ENCODE assay signal across 3 cellular contexts in the genomic region with DNA sequence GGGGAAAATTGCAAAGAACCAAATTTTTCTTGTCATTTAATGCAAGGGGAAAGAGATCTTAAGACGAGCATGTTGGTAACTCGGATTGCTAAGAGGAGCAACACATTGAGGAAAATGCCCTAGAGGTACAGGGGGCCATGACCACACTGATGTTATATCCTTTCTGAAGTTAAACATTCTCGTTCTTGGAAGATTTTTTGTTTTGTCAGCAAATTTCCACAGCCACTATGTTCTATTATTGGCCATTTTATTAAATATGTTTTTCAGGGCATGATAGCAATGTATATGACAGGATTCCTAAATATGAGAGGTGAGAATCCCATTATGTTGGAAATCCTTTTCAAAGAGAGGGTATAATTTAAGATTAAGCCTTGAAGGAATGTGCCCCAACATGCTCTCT.
TF ChIP-seq lines count a peak whose summit lies in the region.

No MANE protein-coding gene starts in this region.

TF ChIP-seq in HepG2, 621 proteins besides CTCF, POLR2A, EP300 and RAD21 (continues in another document):
- peak; percentile 94 for TF ChIP-seq MAFF (IDR thresholded peaks at IDR 0.05; ENCODE audit: low read depth, low read length)
- TF ChIP-seq MED8 (CRISPR knock-in tag; IDR thresholded peaks at IDR 0.05; ENCODE audit: insufficient replicate concordance) = no peak
- no peak for TF ChIP-seq CHCHD3 (CRISPR knock-in tag; IDR thresholded peaks at IDR 0.05)
- TF ChIP-seq, protein P1, sequence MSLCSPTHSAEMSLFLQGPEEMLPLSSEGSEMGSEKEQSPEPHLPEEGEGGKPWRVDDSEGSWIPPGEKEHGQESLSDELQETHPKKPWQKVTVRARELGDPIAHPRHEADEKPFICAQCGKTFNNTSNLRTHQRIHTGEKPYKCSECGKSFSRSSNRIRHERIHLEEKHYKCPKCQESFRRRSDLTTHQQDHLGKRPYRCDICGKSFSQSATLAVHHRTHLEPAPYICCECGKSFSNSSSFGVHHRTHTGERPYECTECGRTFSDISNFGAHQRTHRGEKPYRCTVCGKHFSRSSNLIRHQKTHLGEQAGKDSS (CRISPR knock-in tag; IDR thresholded peaks at IDR 0.05; ENCODE audit: borderline replicate concordance, low read depth) = no peak
- TF ChIP-seq ZNF773 (CRISPR knock-in tag; IDR thresholded peaks at IDR 0.05; ENCODE audit: borderline replicate concordance) = no peak
- TF ChIP-seq ARNT (IDR thresholded peaks at IDR 0.05) = no peak
- TF ChIP-seq, protein P2, sequence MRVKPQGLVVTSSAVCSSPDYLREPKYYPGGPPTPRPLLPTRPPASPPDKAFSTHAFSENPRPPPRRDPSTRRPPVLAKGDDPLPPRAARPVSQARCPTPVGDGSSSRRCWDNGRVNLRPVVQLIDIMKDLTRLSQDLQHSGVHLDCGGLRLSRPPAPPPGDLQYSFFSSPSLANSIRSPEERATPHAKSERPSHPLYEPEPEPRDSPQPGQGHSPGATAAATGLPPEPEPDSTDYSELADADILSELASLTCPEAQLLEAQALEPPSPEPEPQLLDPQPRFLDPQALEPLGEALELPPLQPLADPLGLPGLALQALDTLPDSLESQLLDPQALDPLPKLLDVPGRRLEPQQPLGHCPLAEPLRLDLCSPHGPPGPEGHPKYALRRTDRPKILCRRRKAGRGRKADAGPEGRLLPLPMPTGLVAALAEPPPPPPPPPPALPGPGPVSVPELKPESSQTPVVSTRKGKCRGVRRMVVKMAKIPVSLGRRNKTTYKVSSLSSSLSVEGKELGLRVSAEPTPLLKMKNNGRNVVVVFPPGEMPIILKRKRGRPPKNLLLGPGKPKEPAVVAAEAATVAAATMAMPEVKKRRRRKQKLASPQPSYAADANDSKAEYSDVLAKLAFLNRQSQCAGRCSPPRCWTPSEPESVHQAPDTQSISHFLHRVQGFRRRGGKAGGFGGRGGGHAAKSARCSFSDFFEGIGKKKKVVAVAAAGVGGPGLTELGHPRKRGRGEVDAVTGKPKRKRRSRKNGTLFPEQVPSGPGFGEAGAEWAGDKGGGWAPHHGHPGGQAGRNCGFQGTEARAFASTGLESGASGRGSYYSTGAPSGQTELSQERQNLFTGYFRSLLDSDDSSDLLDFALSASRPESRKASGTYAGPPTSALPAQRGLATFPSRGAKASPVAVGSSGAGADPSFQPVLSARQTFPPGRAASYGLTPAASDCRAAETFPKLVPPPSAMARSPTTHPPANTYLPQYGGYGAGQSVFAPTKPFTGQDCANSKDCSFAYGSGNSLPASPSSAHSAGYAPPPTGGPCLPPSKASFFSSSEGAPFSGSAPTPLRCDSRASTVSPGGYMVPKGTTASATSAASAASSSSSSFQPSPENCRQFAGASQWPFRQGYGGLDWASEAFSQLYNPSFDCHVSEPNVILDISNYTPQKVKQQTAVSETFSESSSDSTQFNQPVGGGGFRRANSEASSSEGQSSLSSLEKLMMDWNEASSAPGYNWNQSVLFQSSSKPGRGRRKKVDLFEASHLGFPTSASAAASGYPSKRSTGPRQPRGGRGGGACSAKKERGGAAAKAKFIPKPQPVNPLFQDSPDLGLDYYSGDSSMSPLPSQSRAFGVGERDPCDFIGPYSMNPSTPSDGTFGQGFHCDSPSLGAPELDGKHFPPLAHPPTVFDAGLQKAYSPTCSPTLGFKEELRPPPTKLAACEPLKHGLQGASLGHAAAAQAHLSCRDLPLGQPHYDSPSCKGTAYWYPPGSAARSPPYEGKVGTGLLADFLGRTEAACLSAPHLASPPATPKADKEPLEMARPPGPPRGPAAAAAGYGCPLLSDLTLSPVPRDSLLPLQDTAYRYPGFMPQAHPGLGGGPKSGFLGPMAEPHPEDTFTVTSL (CRISPR knock-in tag; IDR thresholded peaks at IDR 0.05; ENCODE audit: borderline replicate concordance) = no peak
- TF ChIP-seq YEATS2 (CRISPR knock-in tag; IDR thresholded peaks at IDR 0.05; ENCODE audit: borderline replicate concordance) = no peak
- no peak for TF ChIP-seq POLR2G (IDR thresholded peaks at IDR 0.05; ENCODE audit: low read depth, low read length)
- TF ChIP-seq ZNF337 (CRISPR knock-in tag; IDR thresholded peaks at IDR 0.05; ENCODE audit: borderline replicate concordance, low read depth) = no peak
- no peak for TF ChIP-seq CAMTA2 (CRISPR knock-in tag; IDR thresholded peaks at IDR 0.05; ENCODE audit: borderline replicate concordance)
- peak; percentile 94 to 97 for TF ChIP-seq MAFK (conservative IDR thresholded peaks at IDR 0.05 in 1 of 2, IDR thresholded peaks at IDR 0.05 in 1 of 2; ENCODE audit: low read length in 2 of 2)

TF ChIP-seq in IMR-90, 13 proteins besides CTCF, POLR2A, EP300 and RAD21:
- no peak for TF ChIP-seq MXI1 (IDR thresholded peaks at IDR 0.05; ENCODE audit: borderline replicate concordance, low read depth, low read length)
- TF ChIP-seq MAFK (IDR thresholded peaks at IDR 0.05; ENCODE audit: low read depth, low read length) = peak; percentile 95
- TF ChIP-seq NFE2L2 (IDR thresholded peaks at IDR 0.05; ENCODE audit: low read depth, low read length) = no peak

TF ChIP-seq in K562, 482 proteins besides CTCF, POLR2A, EP300 and RAD21:
- TF ChIP-seq C11orf30 (IDR thresholded peaks at IDR 0.05; ENCODE audit: low read depth) = peak; percentile 51
- TF ChIP-seq HDAC8 (tag; IDR thresholded peaks at IDR 0.05) = no peak
- peak; percentile 75 for TF ChIP-seq MAFF (IDR thresholded peaks at IDR 0.05; ENCODE audit: low read length)
- peak; percentile 61; the same call in 1 of the 2 replicates for TF ChIP-seq MAFG (tag; conservative IDR thresholded peaks at IDR 0.05)
- no peak for TF ChIP-seq ZNF584 (CRISPR knock-in tag; IDR thresholded peaks at IDR 0.05; ENCODE audit: low read depth)
- TF ChIP-seq ZNF316 (IDR thresholded peaks at IDR 0.05) = peak; percentile 76
- TF ChIP-seq MAFK (IDR thresholded peaks at IDR 0.05; ENCODE audit: low read length) = peak; percentile 78
